Comparison of ENCODE assay signal across 8 cellular contexts in the genomic region with DNA sequence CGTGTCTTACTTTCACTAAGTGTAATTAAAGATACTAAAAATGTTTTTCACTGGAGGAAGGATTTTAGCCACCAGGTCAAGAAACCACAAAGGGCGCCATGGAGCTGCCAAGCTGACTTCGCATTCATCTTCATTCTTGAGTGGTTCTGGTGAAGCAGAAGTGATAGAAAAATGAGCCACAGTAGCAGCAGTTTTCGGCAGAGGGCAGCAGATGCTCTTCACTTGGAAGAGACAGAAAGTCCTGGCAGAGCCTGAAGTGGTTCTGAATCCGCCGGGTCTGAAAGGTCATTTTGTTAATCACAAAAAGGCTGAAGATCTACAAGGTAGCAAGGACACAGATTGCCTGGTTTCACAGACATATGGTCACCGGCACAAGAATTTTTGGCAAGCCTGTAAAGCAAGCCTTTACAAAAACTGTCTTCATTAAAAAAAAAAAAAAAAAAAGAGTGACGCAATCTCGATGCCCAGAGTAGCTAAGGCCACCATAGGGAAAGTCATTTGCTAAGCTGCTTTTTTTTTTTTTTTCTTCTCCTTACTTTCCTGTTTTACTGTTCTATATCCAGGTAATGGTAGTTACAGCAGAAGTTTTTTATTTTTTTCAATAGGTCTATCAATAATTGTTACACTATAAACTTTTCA.
DNase-seq lines count a peak whose midpoint lies in the region; TF ChIP-seq lines count a peak whose summit lies in the region.

No MANE protein-coding gene starts in this region.

- no peak overlapping the region for H3K4me3 ChIP-seq in coronary artery

- no peak for TF ChIP-seq CTCF in coronary artery (IDR thresholded peaks at IDR 0.05)

- DNase-seq in ELR (ENCODE audit: low read depth), result peak; percentile 61
- peak; percentile 10 for DNase-seq in NCI-H510A (lab: John Stamatoyannopoulos, UW)
- DNase-seq in cerebellar cortex (ENCODE audit: low spot score), result peak; percentile 92
- peak; percentile 78 for DNase-seq in myocyte (ENCODE audit: low read depth)
- DNase-seq in NCI-H1694 (lab: John Stamatoyannopoulos, UW), result no peak
- no peak for DNase-seq in activated CD4-positive, alpha-beta T cell treated with anti-CD3 and anti-CD28 coated beads, Interleukin-2, amount 50 U/mL, for 1 hour
- DNase-seq in coronary artery (ENCODE audit: low spot score), result no peak
- DNase-seq in NCI-H1048 (lab: John Stamatoyannopoulos, UW), result no peak

- no peak overlapping the region for H3K27ac ChIP-seq in coronary artery

Comparison
In these comparisons a context has a peak if more than half of its experiments do, and no peak if none do; other contexts are left out.
1. DNase-seq: peak in ELR (single experiment), NCI-H510A (single experiment), cerebellar cortex (single experiment) and myocyte (single experiment); none in NCI-H1694 (single experiment), activated CD4-positive, alpha-beta T cell treated with anti-CD3 and anti-CD28 coated beads, Interleukin-2, amount 50 U/mL, for 1 hour (single experiment), coronary artery (single experiment) and NCI-H1048 (single experiment).